1 cellular context compared by ENCODE assay signal in genomic region chr22:38175206-38176118, GRCh38.
TF ChIP-seq lines count a peak whose summit lies in the region.

No MANE protein-coding gene starts in this region.

TF ChIP-seq in GM12878, 131 proteins besides CTCF, POLR2A, EP300 and RAD21:
- TF ChIP-seq ZNF24 (IDR thresholded peaks at IDR 0.05), result peak; percentile 89
- TF ChIP-seq NBN (IDR thresholded peaks at IDR 0.05), result no peak
